Comparison of ENCODE assay signal across 3 cellular contexts in genomic region chr3:72483554-72484104, GRCh38.
TF ChIP-seq lines count a peak whose summit lies in the region.

No MANE protein-coding gene starts in this region.

TF ChIP-seq in HCT116, 20 proteins besides CTCF, POLR2A, EP300 and RAD21:
- TF ChIP-seq ZNF274 (IDR thresholded peaks at IDR 0.05; ENCODE audit: low read depth, low read length) (no peak), EZH2phosphoT487 (IDR thresholded peaks at IDR 0.05; ENCODE audit: borderline replicate concordance) (no peak), ELF1 (IDR thresholded peaks at IDR 0.05; ENCODE audit: borderline replicate concordance, low read depth) (no peak), SP1 (IDR thresholded peaks at IDR 0.05; ENCODE audit: low read depth) (no peak), POLR2AphosphoS5 (IDR thresholded peaks at IDR 0.05; ENCODE audit: low read depth, low read length) (no peak), JUND (IDR thresholded peaks at IDR 0.05) (no peak), ATF3 (IDR thresholded peaks at IDR 0.05) (no peak)

TF ChIP-seq in liver, 16 proteins besides CTCF, POLR2A, EP300 and RAD21:
- TF ChIP-seq JUND (IDR thresholded peaks at IDR 0.05), result no peak
- TF ChIP-seq TAF1 (conservative IDR thresholded peaks at IDR 0.05), result no peak
- no peak for TF ChIP-seq NR2F2 (IDR thresholded peaks at IDR 0.05)
- no peak for TF ChIP-seq FOXA1 (IDR thresholded peaks at IDR 0.05)
- TF ChIP-seq HNF4A (conservative IDR thresholded peaks at IDR 0.05), result no peak
- no peak for TF ChIP-seq SP1 (IDR thresholded peaks at IDR 0.05)
- TF ChIP-seq GABPA (IDR thresholded peaks at IDR 0.05 in 1 of 2, conservative IDR thresholded peaks at IDR 0.05 in 1 of 2), result no peak
- TF ChIP-seq EGR1 (IDR thresholded peaks at IDR 0.05; ENCODE audit: low read depth in 2 of 2), result no peak
- TF ChIP-seq MAX (IDR thresholded peaks at IDR 0.05), result no peak
- no peak for TF ChIP-seq HNF4G (IDR thresholded peaks at IDR 0.05)
- no peak for TF ChIP-seq FOXA2 (IDR thresholded peaks at IDR 0.05)
- TF ChIP-seq ATF3 (IDR thresholded peaks at IDR 0.05), result no peak
- TF ChIP-seq RXRA (IDR thresholded peaks at IDR 0.05), result no peak
- TF ChIP-seq REST (IDR thresholded peaks at IDR 0.05), result no peak
- TF ChIP-seq YY1 (IDR thresholded peaks at IDR 0.05), result no peak

TF ChIP-seq in GM23338, 12 proteins besides CTCF, POLR2A, EP300 and RAD21:
- no peak for TF ChIP-seq ZNF114 (CRISPR knock-in tag; IDR thresholded peaks at IDR 0.05)
